In genomic region chr3:150409527-150410310, GRCh38 we compare ENCODE assay signal across 8 cellular contexts. TPM values are rescaled to one million over a fixed set of nuclear protein-coding genes. Genes with fewer than 3 reads are reported as not detected.
DNase-seq lines count a peak whose midpoint lies in the region; ATAC-seq and TF ChIP-seq lines count a peak whose summit lies in the region.

No MANE protein-coding gene starts in this region.

- peak overlapping the region; percentile 94 for H3K27ac Mint-ChIP-seq in activated CD4-positive, alpha-beta T cell treated with anti-CD3 and anti-CD28 coated beads, Interleukin-2, amount 10 ng/mL, durations not matched to agents 7 days and 5 days

- ATAC-seq in HG02852 (IDR thresholded peaks at IDR 0.05; ENCODE audit: unreplicated experiment), result peak; percentile 31

- CTCF ChIA-PET in activated CD4-positive, alpha-beta T cell treated with anti-CD3 and anti-CD28 coated beads, Interleukin-2, amount 10 ng/mL, durations not matched to agents 7 days and 5 days (lab: Charles Lee), result interaction anchor here (1.0 to 4.6 kb wide), 9 partner anchors 8 to 135 kb away, joined by 3 to 20 read pairs (median 4); no protein-coding TSS in a partner anchor

- TF ChIP-seq POLR2A in lower leg skin (IDR thresholded peaks at IDR 0.05), result no peak

- peaks cover 4% of the 10 kb centered on the region for H3K27me3 Mint-ChIP-seq in activated CD4-positive, alpha-beta T cell treated with anti-CD3 and anti-CD28 coated beads, Interleukin-2, amount 10 ng/mL, durations not matched to agents 7 days and 5 days

- H3K4me3 ChIP-seq in lower leg skin (ENCODE audit: low read depth, poor library complexity, severe bottlenecking), result peak overlapping the region; percentile 90

- H3K36me3 Mint-ChIP-seq in activated CD4-positive, alpha-beta T cell treated with anti-CD3 and anti-CD28 coated beads, Interleukin-2, amount 10 ng/mL, durations not matched to agents 7 days and 5 days (ENCODE audit: low read depth), result peaks cover 27% of the 10 kb centered on the region

- peaks cover 43% of the 10 kb centered on the region for H3K4me1 Mint-ChIP-seq in activated CD4-positive, alpha-beta T cell treated with anti-CD3 and anti-CD28 coated beads, Interleukin-2, amount 10 ng/mL, durations not matched to agents 7 days and 5 days

- DNase-seq in NCI-H524 (lab: John Stamatoyannopoulos, UW) (peak; percentile 49 to 78), NCI-H524 treated with DMSO at 0.1 percent for 48 hours (lab: John Stamatoyannopoulos, UW) (no peak), NCI-H2107 treated with DMSO at 0.1 percent for 48 hours (lab: John Stamatoyannopoulos, UW; ENCODE audit: unreplicated experiment) (peak; percentile 46), dermis microvascular lymphatic vessel endothelial cell (ENCODE audit: low read depth in 2 of 2) (peak; percentile 48 to 89), lower leg skin (ENCODE audit: low spot score in 2 of 2) (peak; percentile 68 to 95)
- DNase-seq in activated CD4-positive, alpha-beta T cell treated with anti-CD3 and anti-CD28 coated beads, Interleukin-2, amount 10 ng/mL, durations not matched to agents 7 days and 5 days, result peak; percentile 56
- DNase-seq in stimulated activated CD4-positive, alpha-beta T cell treated with anti-CD3 and anti-CD28 coated beads, TNF-alpha, amount 100 ng/mL, for 48 hours (ENCODE audit: low read depth in 3 of 3), result peak; percentile 41 to 53 (median 48)

- TF ChIP-seq CTCF in lower leg skin (IDR thresholded peaks at IDR 0.05), result peak in 1 of 3 donors; percentile 73

- 0 to 2% methylated on average over 33 to 35 of the region's 71 CpGs for WGBS in lower leg skin, 2 donors

- H3K9me3 Mint-ChIP-seq in activated CD4-positive, alpha-beta T cell treated with anti-CD3 and anti-CD28 coated beads, Interleukin-2, amount 10 ng/mL, durations not matched to agents 7 days and 5 days, result no peaks in the 10 kb centered on the region

- intact Hi-C loops in lower leg skin (cut with DNase I; ENCODE audit: low total_unique reads), result loop anchor here (10.0 kb wide), 1 partner anchor 85 kb away; no protein-coding TSS in a partner anchor

- POLR2A ChIA-PET in activated CD4-positive, alpha-beta T cell treated with anti-CD3 and anti-CD28 coated beads, Interleukin-2, amount 10 ng/mL, durations not matched to agents 7 days and 5 days (lab: Charles Lee), result interaction anchor here (0.5 to 1.4 kb wide), 3 partner anchors 16 to 134 kb away, joined by 4 to 6 read pairs (median 4); no protein-coding TSS in a partner anchor

- H3K4me3 Mint-ChIP-seq in activated CD4-positive, alpha-beta T cell treated with anti-CD3 and anti-CD28 coated beads, Interleukin-2, amount 10 ng/mL, durations not matched to agents 7 days and 5 days, result peak overlapping the region; percentile 83

RNA-seq across cellular contexts. Expression of gene TSC22D2, which starts 1.6 kb away (rescaled TPM):
- 10 to 100 TPM; 14.8 to 19.6 TPM for total RNA-seq in activated CD4-positive, alpha-beta T cell treated with anti-CD3 and anti-CD28 coated beads, Interleukin-2, amount 10 ng/mL, durations not matched to agents 7 days and 5 days
- total RNA-seq in dermis microvascular lymphatic vessel endothelial cell (4.2 and 6.2 TPM in 2 replicates), lower leg skin (10 to 100 TPM; 13.0 to 60.4 (median 16.7) TPM)
